In the genomic region with DNA sequence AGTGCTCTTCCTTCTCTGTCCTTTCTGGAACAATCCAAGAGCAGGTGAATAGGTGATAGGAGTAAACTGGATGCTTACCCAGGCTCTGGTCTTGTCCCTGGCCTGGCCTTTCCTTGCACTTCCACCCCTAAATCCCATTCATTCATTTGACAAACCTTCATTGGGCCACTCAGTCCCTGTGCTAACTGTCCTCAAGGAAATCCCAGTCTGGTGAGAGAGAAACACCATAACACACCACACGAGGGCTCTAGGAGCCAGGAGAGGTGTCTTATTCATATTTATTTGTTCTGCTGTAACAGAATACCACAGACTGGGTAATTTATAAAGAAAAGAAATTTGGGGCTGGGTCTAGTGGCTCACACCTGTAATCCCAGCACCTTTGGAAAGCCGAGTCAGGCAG, we compare ENCODE assay signal across 12 cellular contexts. TPM values are rescaled to one million over a fixed set of nuclear protein-coding genes. Genes with fewer than 3 reads are reported as not detected.
DNase-seq lines count a peak whose midpoint lies in the region; ATAC-seq and TF ChIP-seq lines count a peak whose summit lies in the region.
"Had no signal": no experiment of that assay in that cellular context is flagged by ENCODE, and none has a peak within 500 bp of the region (broad histone marks: within the 10 kb centered on the region; RNA-seq: fewer than 3 reads in every experiment).

No MANE protein-coding gene starts in this region.

- H3K36me3 ChIP-seq in GM23338 (ENCODE audit: insufficient read depth) (no peaks in the 10 kb centered on the region), hepatocyte (replicated peaks; ENCODE audit: insufficient read depth, low read depth) (no peaks in the 10 kb centered on the region)

- peaks cover 7% of the 10 kb centered on the region; the same call in 2 of the 3 replicates for H3K9me3 Mint-ChIP-seq in GM23338
- H3K9me3 Mint-ChIP-seq in activated naive CD4-positive, alpha-beta T cell treated with anti-CD3 and anti-CD28 coated beads, Interleukin-2, amount 50 U/mL, for 72 hours, result no peaks in the 10 kb centered on the region
- H3K9me3 Mint-ChIP-seq in activated T-cell treated with anti-CD3 and anti-CD28 coated beads, Interleukin-2, amount 50 U/mL, for 72 hours, result no peaks in the 10 kb centered on the region

- H4K20me1 ChIP-seq in GM23338 (replicated peaks; ENCODE audit: insufficient read depth) (no peaks in the 10 kb centered on the region), hepatocyte (ENCODE audit: insufficient read depth, poor library complexity, severe bottlenecking) (no peaks in the 10 kb centered on the region)

- H3K4me1 ChIP-seq in GM23338 (ENCODE audit: insufficient read depth) (no peaks in the 10 kb centered on the region), hepatocyte (ENCODE audit: insufficient read depth) (peaks cover 4% of the 10 kb centered on the region)

- H3K27ac Mint-ChIP-seq in GM23338, result no peak overlapping the region
- no peak overlapping the region for H3K27ac Mint-ChIP-seq in activated naive CD4-positive, alpha-beta T cell treated with anti-CD3 and anti-CD28 coated beads, Interleukin-2, amount 50 U/mL, for 72 hours
- no peak overlapping the region for H3K27ac Mint-ChIP-seq in activated T-cell treated with anti-CD3 and anti-CD28 coated beads, Interleukin-2, amount 50 U/mL, for 72 hours

- 58% methylated on average over 2 of the region's 2 CpGs for WGBS in hepatocyte (ENCODE audit: low lambda C conversion rate, missing lambda C conversion rate)

- no peaks in the 10 kb centered on the region for H3K79me2 ChIP-seq in GM23338 (replicated peaks; ENCODE audit: insufficient read depth)
- H3K79me2 ChIP-seq in hepatocyte, result no peaks in the 10 kb centered on the region

- H3K27me3 Mint-ChIP-seq in GM23338 (ENCODE audit: insufficient read depth, low read depth, poor library complexity), result peaks cover 30% of the 10 kb centered on the region
- no peaks in the 10 kb centered on the region for H3K27me3 Mint-ChIP-seq in activated T-cell treated with anti-CD3 and anti-CD28 coated beads, Interleukin-2, amount 50 U/mL, for 72 hours (ENCODE audit: low read depth)

- H3K4me3 Mint-ChIP-seq in GM23338, result no peak overlapping the region
- no peak overlapping the region for H3K4me3 Mint-ChIP-seq in activated T-cell treated with anti-CD3 and anti-CD28 coated beads, Interleukin-2, amount 50 U/mL, for 72 hours
- H3K4me3 Mint-ChIP-seq: brain had no signal

- H3K4me3 ChIP-seq in AG09309 (ENCODE audit: control insufficient read depth, low read depth, low read length), result no peak overlapping the region
- H3K4me3 ChIP-seq in GM23338, result no peak overlapping the region
- no peak overlapping the region for H3K4me3 ChIP-seq in hepatocyte

- H3K27ac ChIP-seq in GM23338 (ENCODE audit: low read depth) (no peak overlapping the region), hepatocyte (no peak overlapping the region)

- H3F3A ChIP-seq in GM23338 (replicated peaks; ENCODE audit: low read depth), result no peaks in the 10 kb centered on the region

- H2AFZ ChIP-seq in GM23338, result no peak overlapping the region
- no peak overlapping the region for H2AFZ ChIP-seq in hepatocyte

- no peak for ATAC-seq in GM23338
- ATAC-seq in activated naive CD4-positive, alpha-beta T cell treated with anti-CD3 and anti-CD28 coated beads, Interleukin-2, amount 50 U/mL, for 72 hours, result no peak
- ATAC-seq in activated T-cell treated with anti-CD3 and anti-CD28 coated beads, Interleukin-2, amount 50 U/mL, for 72 hours (replicated peaks in 1 of 2), result no peak
- no peak for ATAC-seq in GM21447 (IDR thresholded peaks at IDR 0.05; ENCODE audit: unreplicated experiment)

- no peaks in the 10 kb centered on the region for H3K36me3 Mint-ChIP-seq in GM23338 (ENCODE audit: low read depth)
- H3K36me3 Mint-ChIP-seq in activated naive CD4-positive, alpha-beta T cell treated with anti-CD3 and anti-CD28 coated beads, Interleukin-2, amount 50 U/mL, for 72 hours, result peaks cover 0 to 6% of the 10 kb centered on the region in 2 donors
- H3K36me3 Mint-ChIP-seq in activated T-cell treated with anti-CD3 and anti-CD28 coated beads, Interleukin-2, amount 50 U/mL, for 72 hours (ENCODE audit: insufficient read depth in 2 of 2), result no peaks in the 10 kb centered on the region

- peaks cover 3% of the 10 kb centered on the region; the same call in 1 of the 3 replicates for H3K4me1 Mint-ChIP-seq in GM23338
- peaks cover 11% of the 10 kb centered on the region for H3K4me1 Mint-ChIP-seq in activated T-cell treated with anti-CD3 and anti-CD28 coated beads, Interleukin-2, amount 50 U/mL, for 72 hours (ENCODE audit: low read depth)

- H3K9me3 ChIP-seq in hepatocyte (ENCODE audit: low read depth), result no peaks in the 10 kb centered on the region

- H3K27me3 ChIP-seq in GM23338 (ENCODE audit: insufficient read depth) (peaks cover 26% of the 10 kb centered on the region), hepatocyte (no peaks in the 10 kb centered on the region)

- H3K9me2 ChIP-seq in GM23338 (ENCODE audit: insufficient read depth) (no peaks in the 10 kb centered on the region), hepatocyte (replicated peaks; ENCODE audit: insufficient read depth) (no peaks in the 10 kb centered on the region)

- DNase-seq in AG09309 (ENCODE audit: low read depth) (no peak), GM23338 (ENCODE audit: low spot score) (no peak), RKO (ENCODE audit: low spot score) (peak; percentile 51), hepatocyte (ENCODE audit: low spot score) (no peak), midbrain (lab: John Stamatoyannopoulos, UW) (no peak)
- DNase-seq in activated naive CD4-positive, alpha-beta T cell treated with anti-CD3 and anti-CD28 coated beads, Interleukin-2, amount 50 U/mL, for 72 hours (ENCODE audit: low spot score in 2 of 2), result no peak
- DNase-seq in activated T-cell treated with anti-CD3 and anti-CD28 coated beads, Interleukin-2, amount 50 U/mL, for 72 hours, result no peak
- DNase-seq: islet precursor cell; NCI-H1048; stimulated activated CD4-positive, alpha-beta T cell treated with anti-CD3 and anti-CD28 coated beads, Interleukin-4, amount 100 ng/mL, for 1 hour had no signal

- TF ChIP-seq CTCF in AG09309 (IDR thresholded peaks at IDR 0.05; ENCODE audit: control insufficient read depth, insufficient read depth, low read depth, low read length, missing control alignments) (peak; percentile 37), GM23338 (conservative IDR thresholded peaks at IDR 0.05; ENCODE audit: low read depth in 2 of 2) (peak; percentile 15 to 22; a peak in 1 of 4 replicates), hepatocyte (IDR thresholded peaks at IDR 0.05; ENCODE audit: poor library complexity) (peak; percentile 26)

- H3K4me2 ChIP-seq in GM23338 (no peak overlapping the region), hepatocyte (no peak overlapping the region)

TF ChIP-seq in GM23338, 12 proteins besides CTCF, POLR2A, EP300 and RAD21 (continues in another document):
- TF ChIP-seq EZH2 (IDR thresholded peaks at IDR 0.05; ENCODE audit: low read depth, unreplicated experiment) (no peak), EZH2phosphoT487 (IDR thresholded peaks at IDR 0.05; ENCODE audit: unreplicated experiment) (no peak), STAT1 (IDR thresholded peaks at IDR 0.05; ENCODE audit: unreplicated experiment) (no peak)
- TF ChIP-seq, protein P1, sequence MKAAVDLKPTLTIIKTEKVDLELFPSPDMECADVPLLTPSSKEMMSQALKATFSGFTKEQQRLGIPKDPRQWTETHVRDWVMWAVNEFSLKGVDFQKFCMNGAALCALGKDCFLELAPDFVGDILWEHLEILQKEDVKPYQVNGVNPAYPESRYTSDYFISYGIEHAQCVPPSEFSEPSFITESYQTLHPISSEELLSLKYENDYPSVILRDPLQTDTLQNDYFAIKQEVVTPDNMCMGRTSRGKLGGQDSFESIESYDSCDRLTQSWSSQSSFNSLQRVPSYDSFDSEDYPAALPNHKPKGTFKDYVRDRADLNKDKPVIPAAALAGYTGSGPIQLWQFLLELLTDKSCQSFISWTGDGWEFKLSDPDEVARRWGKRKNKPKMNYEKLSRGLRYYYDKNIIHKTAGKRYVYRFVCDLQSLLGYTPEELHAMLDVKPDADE (IDR thresholded peaks at IDR 0.05), result no peak

RNA-seq across cellular contexts. Expression of a gene that starts 22.8 kb away (rescaled TPM):
- 0.27 TPM in 1 of 2 replicates, not detected in the other for total RNA-seq in GM23338 (2014; rRNA removed; shearing (Covaris generic))
- polyA plus RNA-seq in GM23338 (2016; fragmentation: Nextera tagmentation; extraction: Ambion mirVana), result 0.10 TPM in 1 of 2 replicates, not detected in the other
- 0.23 and 0.76 TPM in 2 replicates for total RNA-seq in hepatocyte
- polyA plus RNA-seq in hepatocyte, result 0.11 and 0.50 TPM in 2 replicates
- total RNA-seq in activated naive CD4-positive, alpha-beta T cell treated with anti-CD3 and anti-CD28 coated beads, Interleukin-2, amount 50 U/mL, for 72 hours, result under 1 TPM in 1 of 2 donors, not detected in 1; 0.18 TPM
- total RNA-seq in activated T-cell treated with anti-CD3 and anti-CD28 coated beads, Interleukin-2, amount 50 U/mL, for 72 hours, result under 1 TPM; 0.26 to 0.42 TPM

RNA-seq across cellular contexts. Expression of a gene that starts 30.0 kb away (rescaled TPM):
- 1.6 and 2.1 TPM in 2 replicates for total RNA-seq in GM23338 (2014; rRNA removed; shearing (Covaris generic))
- polyA plus RNA-seq in GM23338 (2016; fragmentation: Nextera tagmentation; extraction: Ambion mirVana) (1.7 and 2.3 TPM in 2 replicates), hepatocyte (0.35 and 1.0 TPM in 2 replicates)
- total RNA-seq in hepatocyte, result 0.17 and 1.3 TPM in 2 replicates
- under 1 TPM in 1 of 2 donors, not detected in 1; 0.45 TPM for total RNA-seq in activated naive CD4-positive, alpha-beta T cell treated with anti-CD3 and anti-CD28 coated beads, Interleukin-2, amount 50 U/mL, for 72 hours
- total RNA-seq in activated T-cell treated with anti-CD3 and anti-CD28 coated beads, Interleukin-2, amount 50 U/mL, for 72 hours, result 1 to 10 TPM; 1.1 TPM

RNA-seq across cellular contexts. Expression of a gene that starts 36.7 kb away (rescaled TPM):
- total RNA-seq in GM23338 (2014; rRNA removed; shearing (Covaris generic)), result not detected in 2 replicates
- polyA plus RNA-seq in GM23338 (2016; fragmentation: Nextera tagmentation; extraction: Ambion mirVana) (not detected in 2 replicates), hepatocyte (not detected in 2 replicates)
- total RNA-seq in hepatocyte, result not detected in 2 replicates
- not detected for total RNA-seq in activated naive CD4-positive, alpha-beta T cell treated with anti-CD3 and anti-CD28 coated beads, Interleukin-2, amount 50 U/mL, for 72 hours
- total RNA-seq in activated T-cell treated with anti-CD3 and anti-CD28 coated beads, Interleukin-2, amount 50 U/mL, for 72 hours, result not detected
